22 cellular contexts compared by ENCODE assay signal in the genomic region with DNA sequence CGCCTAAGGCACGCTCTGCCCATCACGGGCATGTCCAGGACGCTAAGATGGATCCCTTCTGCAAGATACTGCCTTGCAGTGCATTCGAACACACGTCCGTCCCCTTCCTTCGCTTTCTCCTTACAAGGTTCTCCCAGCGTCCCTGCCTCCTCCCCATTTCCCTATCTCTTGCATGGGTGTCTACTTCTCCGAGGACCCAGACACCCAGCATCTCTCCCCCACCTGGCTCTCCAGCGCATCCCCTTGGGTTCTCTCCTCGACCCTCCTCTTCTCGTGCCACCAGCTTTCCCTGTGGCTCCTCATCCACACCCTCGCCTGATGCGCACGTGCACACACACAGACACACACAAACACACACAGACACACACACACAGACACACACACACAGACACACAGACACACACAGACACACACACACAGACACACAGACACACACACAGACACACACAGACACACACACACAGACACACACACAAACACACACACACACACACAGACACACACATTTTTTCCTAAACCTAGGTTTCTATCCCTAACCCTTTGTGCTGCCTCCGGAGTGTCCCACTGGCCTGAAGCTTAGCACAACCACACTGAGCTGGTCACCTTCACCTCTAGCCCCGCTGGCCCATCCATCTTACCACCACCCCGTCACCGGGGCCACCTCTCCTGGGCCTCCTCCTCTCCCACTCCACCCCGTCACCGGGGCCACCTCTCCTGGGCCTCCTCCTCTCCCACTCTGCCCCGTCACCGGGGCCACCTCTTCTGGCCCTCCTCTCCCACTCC. TPM values are rescaled to one million over a fixed set of nuclear protein-coding genes. Genes with fewer than 3 reads are reported as not detected.
"Had no signal": no experiment of that assay in that cellular context is flagged by ENCODE, and none has a peak within 500 bp of the region (broad histone marks: within the 10 kb centered on the region; RNA-seq: fewer than 3 reads in every experiment).

No MANE protein-coding gene starts in this region.

- H3K4me3 ChIP-seq: coronary artery, esophagus muscularis mucosa, gastrocnemius medialis, vagina had no signal

- H3K36me3 Mint-ChIP-seq: natural killer cell had no signal

- H2AFZ ChIP-seq: parathyroid adenoma had no signal

- H3K9me3 ChIP-seq: esophagus muscularis mucosa, gastrocnemius medialis, vagina had no signal

- H3K27ac ChIP-seq: coronary artery, esophagus muscularis mucosa, gastrocnemius medialis, parathyroid adenoma, vagina had no signal

- H3K27me3 ChIP-seq: gastrocnemius medialis, vagina had no signal

- ATAC-seq: gastrocnemius medialis, natural killer cell, right cardiac atrium, T-helper 17 cell had no signal

- H3K4me3 Mint-ChIP-seq: natural killer cell, T-helper 17 cell had no signal

- DNase-seq: activated CD4-positive, alpha-beta T cell treated with anti-CD3 and anti-CD28 coated beads for 48 hours; activated CD8-positive, alpha-beta memory T cell treated with anti-CD3 and anti-CD28 coated beads for 24 hours; activated naive CD4-positive, alpha-beta T cell treated with Interleukin-2 at 50 U/mL for 16 hours; activated T-cell treated with anti-CD3 and anti-CD28 coated beads, Interleukin-2, amount 50 U/mL, for 48 hours; amygdala; cerebellar nuclear complex; gastrocnemius medialis; hypothalamus; midbrain; natural killer cell; right cardiac atrium; stimulated activated CD4-positive, alpha-beta T cell treated with anti-CD3 and anti-CD28 coated beads, Interleukin-12 subunit alpha, Interleukin-12 subunit beta, amount 100 ng/mL, for 4 hours; stimulated activated CD4-positive, alpha-beta T cell treated with anti-CD3 and anti-CD28 coated beads, Interleukin-4, amount 100 ng/mL, for 4 hours; T-helper 17 cell had no signal

- H3K9ac ChIP-seq: parathyroid adenoma had no signal

- H3K36me3 ChIP-seq: esophagus muscularis mucosa, gastrocnemius medialis, vagina had no signal

- H3K4me1 Mint-ChIP-seq: natural killer cell had no signal

- H3K27ac Mint-ChIP-seq: T-helper 17 cell had no signal

- H3K4me1 ChIP-seq: esophagus muscularis mucosa, gastrocnemius medialis, parathyroid adenoma, vagina had no signal

RNA-seq across cellular contexts. Expression of a gene that starts 31.9 kb away (rescaled TPM):
- total RNA-seq: bronchial epithelial cell, esophagus muscularis mucosa, gastrocnemius medialis, liver, natural killer cell, right cardiac atrium, skeletal muscle tissue, T-helper 17 cell, temporal lobe, vagina had no signal
- polyA plus RNA-seq: liver, right cardiac atrium had no signal
